In genomic region chr11:20238712-20239111, GRCh38 we compare ENCODE assay signal across 13 cellular contexts.
DNase-seq lines count a peak whose midpoint lies in the region; ATAC-seq and TF ChIP-seq lines count a peak whose summit lies in the region.
"Had no signal": no experiment of that assay in that cellular context is flagged by ENCODE, and none has a peak within 500 bp of the region (broad histone marks: within the 10 kb centered on the region; RNA-seq: fewer than 3 reads in every experiment).

No MANE protein-coding gene starts in this region.

- H3K9me3 Mint-ChIP-seq in Caco-2 (ENCODE audit: unreplicated experiment) = peaks cover 24% of the 10 kb centered on the region

- peak; percentile 99 for ATAC-seq in left lobe of liver

- H3K4me3 ChIP-seq in Caco-2 (ENCODE audit: low read depth, low read length) (no peak overlapping the region), Karpas-422 (ENCODE audit: low read length) (no peak overlapping the region)

- DNase-seq in Ammon's horn (ENCODE audit: low spot score) (peak; percentile 5), DMS79 treated with DMSO at 0.1 percent for 48 hours (lab: John Stamatoyannopoulos, UW) (peak; percentile 21), NCI-H2196 (lab: John Stamatoyannopoulos, UW; ENCODE audit: unreplicated experiment) (peak; percentile 77), left lobe of liver (ENCODE audit: low spot score) (peak; percentile 74), SHP77 treated with DMSO at 0.1 percent for 48 hours (lab: John Stamatoyannopoulos, UW) (no peak), HCEC 1CT (no peak), Caco-2 (no peak), Karpas-422 (no peak)
- DNase-seq: activated naive CD4-positive, alpha-beta T cell treated with anti-CD3 and anti-CD28 coated beads, Interleukin-2, amount 50 U/mL, for 16 hours; mesenchymal stem cell; NCI-H510A treated with DMSO at 0.1 percent for 48 hours; stimulated activated CD4-positive, alpha-beta T cell treated with anti-CD3 and anti-CD28 coated beads, Interleukin-15, amount 100 ng/mL, for 24 hours had no signal

- H3K4me3 Mint-ChIP-seq in Caco-2 (ENCODE audit: unreplicated experiment) = no peak overlapping the region
- H3K4me3 Mint-ChIP-seq: neural crest cell had no signal

- no peak for TF ChIP-seq CTCF in Caco-2 (IDR thresholded peaks at IDR 0.05; ENCODE audit: insufficient read depth in 1 of 2, low read depth in 1 of 2, low read length in 1 of 2, severe bottlenecking in 1 of 2, unreplicated experiment in 1 of 2)

- no peak overlapping the region for H3K9ac ChIP-seq in Karpas-422 (ENCODE audit: low read length)

- no peaks in the 10 kb centered on the region for H3K9me2 ChIP-seq in Karpas-422 (replicated peaks; ENCODE audit: insufficient read depth, low read length)

- H3K4me2 ChIP-seq in Karpas-422 (ENCODE audit: low read depth, low read length, poor library complexity, severe bottlenecking) = no peak overlapping the region

- H3K27me3 Mint-ChIP-seq in Caco-2 (ENCODE audit: insufficient read depth, unreplicated experiment) = peaks cover 6% of the 10 kb centered on the region

- no peaks in the 10 kb centered on the region for H3K36me3 ChIP-seq in Caco-2 (ENCODE audit: control insufficient read depth, insufficient read depth, low read length)
- H3K36me3 ChIP-seq in Karpas-422 (ENCODE audit: insufficient read depth, low read length) = no peaks in the 10 kb centered on the region

- no peaks in the 10 kb centered on the region for H3K4me1 Mint-ChIP-seq in Caco-2 (ENCODE audit: low read depth, unreplicated experiment)
- H3K4me1 Mint-ChIP-seq: neural crest cell had no signal

- POLR2A ChIA-PET in Caco-2 (lab: Charles Lee) = no interaction called here

- no peaks in the 10 kb centered on the region for H3K79me2 ChIP-seq in Karpas-422 (ENCODE audit: low read length)

- no peak overlapping the region for H3K27ac Mint-ChIP-seq in Caco-2 (ENCODE audit: unreplicated experiment)

- H3K9me3 ChIP-seq in Caco-2 (peaks cover 15% of the 10 kb centered on the region), Karpas-422 (ENCODE audit: low read length) (no peaks in the 10 kb centered on the region)

- no peaks in the 10 kb centered on the region for H3K36me3 Mint-ChIP-seq in Caco-2 (ENCODE audit: insufficient read depth, unreplicated experiment)

- intact Hi-C loops in Caco-2 (cut with micrococcal nuclease; ENCODE audit: unreplicated experiment) = no loop called here

- CTCF ChIA-PET in Caco-2 (lab: Charles Lee) = no interaction called here

- H4K20me1 ChIP-seq in Karpas-422 (ENCODE audit: insufficient read depth, low read depth, low read length) = no peaks in the 10 kb centered on the region

- no peak overlapping the region for H3K27ac ChIP-seq in Karpas-422 (ENCODE audit: low read length)

- H3K27me3 ChIP-seq in Caco-2 (replicated peaks; ENCODE audit: control insufficient read depth, insufficient read depth, low read length) (no peaks in the 10 kb centered on the region), Karpas-422 (ENCODE audit: low read length) (no peaks in the 10 kb centered on the region)

- no TSS peak for BruUV-seq in Caco-2 (replicated peaks; lab: Mats Ljungman, UMichigan)

- H3K4me1 ChIP-seq in Caco-2 (no peaks in the 10 kb centered on the region), Karpas-422 (ENCODE audit: low read length) (no peaks in the 10 kb centered on the region)

- no peak overlapping the region for H2AFZ ChIP-seq in Karpas-422 (ENCODE audit: low read length)

Comparison
In these comparisons a context has a peak if more than half of its experiments do, and no peak if none do; other contexts are left out.
1. DNase-seq: peak in Ammon's horn (single experiment), DMS79 treated with DMSO at 0.1 percent for 48 hours (single experiment), NCI-H2196 (single experiment) and left lobe of liver (single experiment); none in SHP77 treated with DMSO at 0.1 percent for 48 hours (single experiment), HCEC 1CT (single experiment), Caco-2 (0 of 2) and Karpas-422 (single experiment).